ENCODE assay signal across 8 cellular contexts in the genomic region with DNA sequence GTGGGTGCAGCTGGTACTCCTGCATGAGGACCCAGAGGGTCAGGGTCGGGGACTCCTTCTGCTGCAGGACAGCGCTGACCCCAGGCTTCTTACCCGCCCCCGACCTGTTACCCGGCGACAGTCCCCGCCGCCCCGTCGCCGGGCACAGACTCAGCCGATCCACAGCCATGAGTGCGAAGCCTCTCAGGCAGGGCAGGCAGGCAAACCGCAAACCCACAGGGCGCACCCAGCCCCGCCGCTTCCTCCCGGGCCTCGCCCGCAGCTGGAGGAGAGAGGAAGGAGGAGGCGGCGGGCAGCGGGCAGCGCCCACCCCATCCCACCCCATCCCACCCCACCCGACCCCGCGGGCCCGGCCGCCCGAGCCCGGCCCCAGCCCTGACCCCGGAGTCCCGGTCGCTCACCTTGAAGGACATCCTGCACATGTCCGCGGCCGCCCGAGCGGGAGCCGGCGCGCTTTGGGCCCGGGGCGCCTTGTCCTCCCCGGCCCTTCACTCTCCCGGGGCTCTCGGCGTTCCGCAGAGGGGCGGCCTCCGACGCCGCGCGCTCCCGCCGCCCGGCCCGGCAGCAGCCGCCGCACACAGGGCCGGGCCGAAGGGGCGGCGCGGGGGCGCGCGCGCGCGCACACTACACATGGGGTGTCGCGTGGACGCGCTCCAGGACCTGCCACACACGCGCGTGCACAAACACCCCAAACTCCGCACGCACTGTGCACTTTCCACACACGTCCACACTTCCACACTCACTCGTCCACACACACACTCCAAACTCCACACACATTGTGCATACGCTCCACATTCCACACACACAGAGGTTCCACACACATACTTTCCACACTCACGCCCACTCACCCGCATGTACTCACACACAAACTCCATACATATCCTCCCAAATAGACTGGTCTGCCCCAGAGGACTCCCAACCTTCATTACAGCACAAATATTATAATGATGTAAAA. TPM values are rescaled to one million over a fixed set of nuclear protein-coding genes. Genes with fewer than 3 reads are reported as not detected.
DNase-seq lines count a peak whose midpoint lies in the region; ATAC-seq and TF ChIP-seq lines count a peak whose summit lies in the region.

Gene ANKRD29 (minus strand): TSS at position 603 of the 955 bp plus-strand sequence. CDS start 181 bp downstream, at position 422.

- H3K9me3 ChIP-seq in HAP-1 (no peaks in the 10 kb centered on the region), adrenal gland (replicated peaks in 1 of 3) (no peaks in the 10 kb centered on the region)

- no peaks in the 10 kb centered on the region for H3K36me3 ChIP-seq in HAP-1 (replicated peaks)
- H3K36me3 ChIP-seq in adrenal gland (replicated peaks in 1 of 2) = no peaks in the 10 kb centered on the region

- no peak within 1 kb of the TSS for H3K27ac ChIP-seq in adrenal gland

- TF ChIP-seq POLR2A in adrenal gland (IDR thresholded peaks at IDR 0.05) = no peak

- intact Hi-C loops in adrenal gland (cut with DNase I) = no loop called here
- intact Hi-C loops in sciatic nerve (cut with DNase I) = no loop called here

- TF ChIP-seq CTCF in adrenal gland (IDR thresholded peaks at IDR 0.05) = no peak

- H3K4me3 ChIP-seq in HAP-1 (peak within 1 kb of the TSS; percentile 11), adrenal gland (peak within 1 kb of the TSS in 2 of 4 donors; percentile 34 to 57)

- H3K4me1 ChIP-seq in HAP-1 (peaks cover 11% of the 10 kb centered on the region), adrenal gland (replicated peaks in 1 of 2) (peaks cover 8 to 9% of the 10 kb centered on the region in 2 donors)

- DNase-seq in Ammon's horn (ENCODE audit: low spot score) = peak; percentile 56
- DNase-seq in HAP-1 (ENCODE audit: low spot score in 2 of 2) = peak in 1 of 2 experiments; percentile 39
- DNase-seq in adrenal gland = peak in 6 of 7 donors; percentile 15 to 36 (median 22)
- DNase-seq in hepatic stellate cell (ENCODE audit: low spot score) = peak; percentile 45
- peak; percentile 59 for DNase-seq in sciatic nerve (ENCODE audit: low spot score)
- no peak for DNase-seq in NCI-H774 (lab: John Stamatoyannopoulos, UW)

- peaks cover 86% of the 10 kb centered on the region for H3K27me3 ChIP-seq in HAP-1 (ENCODE audit: low read depth)
- peaks cover 12% of the 10 kb centered on the region for H3K27me3 ChIP-seq in adrenal gland

- in situ Hi-C loops in HAP-1 (cut with MboI; ENCODE audit: low sequenced_read_pairs) = no loop called here

- 2 to 4% (median 3%) methylated on average over 10 to 84 of the region's 86 CpGs for WGBS in adrenal gland, 4 donors

- ATAC-seq in SK-N-SH treated with all-trans-retinoic acid at 6 μM for 48 hours (peak; percentile 84), sciatic nerve (peak; percentile 61), HG03039 (IDR thresholded peaks at IDR 0.05; ENCODE audit: unreplicated experiment) (no peak)

TF ChIP-seq in SK-N-SH treated with all-trans-retinoic acid at 6 μM for 48 hours, 23 proteins besides CTCF, POLR2A, EP300 and RAD21:
- TF ChIP-seq SNAI2 (CRISPR knock-in tag; IDR thresholded peaks at IDR 0.05) (no peak), OSR1 (CRISPR knock-in tag; IDR thresholded peaks at IDR 0.05) (no peak), ZFP3 (CRISPR knock-in tag; IDR thresholded peaks at IDR 0.05) (no peak), TSHZ2 (CRISPR knock-in tag; IDR thresholded peaks at IDR 0.05) (no peak), PATZ1 (CRISPR knock-in tag; IDR thresholded peaks at IDR 0.05; ENCODE audit: borderline replicate concordance) (no peak), PPARA (CRISPR knock-in tag; IDR thresholded peaks at IDR 0.05; ENCODE audit: borderline replicate concordance) (no peak), GLIS3 (CRISPR knock-in tag; IDR thresholded peaks at IDR 0.05) (no peak), ARNTL (CRISPR knock-in tag; IDR thresholded peaks at IDR 0.05; ENCODE audit: borderline replicate concordance, low read depth) (no peak)

RNA-seq across cellular contexts. Expression of gene ANKRD29, which starts in this region (rescaled TPM):
- total RNA-seq in adrenal gland (10 to 100 TPM in 4 of 8 donors, 1 to 10 TPM in 4; 5.8 to 24.9 (median 10.6) TPM), sciatic nerve (21.5 TPM)
- 10 to 100 TPM in 1 of 3 donors, 1 to 10 TPM in 2; 5.3 to 20.9 (median 7.6) TPM for polyA plus RNA-seq in adrenal gland
